Comparison of ENCODE assay signal across 32 cellular contexts in genomic region chr1:87686137-87686490, GRCh38.
DNase-seq lines count a peak whose midpoint lies in the region; ATAC-seq, FAIRE-seq and TF ChIP-seq lines count a peak whose summit lies in the region.
"Had no signal": no experiment of that assay in that cellular context is flagged by ENCODE, and none has a peak within 500 bp of the region (broad histone marks: within the 10 kb centered on the region; RNA-seq: fewer than 3 reads in every experiment).

No MANE protein-coding gene starts in this region.

- H2BK12ac ChIP-seq in H1 (ENCODE audit: low read depth, low read length): peak overlapping the region; percentile 2; the same call in 1 of the 2 replicates

- H3K18ac ChIP-seq in H1 (ENCODE audit: extremely low read depth, low read length): no peak overlapping the region

- TF ChIP-seq RAD21 in H1 (IDR thresholded peaks at IDR 0.05 in 1 of 2, conservative IDR thresholded peaks at IDR 0.05 in 1 of 2; ENCODE audit: low read depth in 2 of 2, low read length in 2 of 2): no peak

- no peak overlapping the region for H4K5ac ChIP-seq in H1 (ENCODE audit: insufficient read length, low read depth, low read length)

- H3K4me2 ChIP-seq in H1 (ENCODE audit: insufficient read depth in 1 of 2, low read depth in 2 of 2, low read length in 2 of 2): peak overlapping the region; percentile 44 to 69; a peak in 2 of 4 replicates

- no peak overlapping the region for H3K23ac ChIP-seq in H1 (ENCODE audit: insufficient read length)

- H3K79me2 ChIP-seq in H1 (ENCODE audit: control insufficient read depth in 1 of 2, insufficient read depth in 2 of 2, low read length in 2 of 2): no peaks in the 10 kb centered on the region

- H3K9me3 Mint-ChIP-seq in nephron: peaks cover 3% of the 10 kb centered on the region
- H3K9me3 Mint-ChIP-seq: activated naive CD4-positive, alpha-beta T cell treated with anti-CD3 and anti-CD28 coated beads, Interleukin-2, amount 50 U/mL, for 72 hours; activated T-helper 2 cell treated with anti-CD3 and anti-CD28 coated beads, Interferon-gamma antibody, Interleukin-2, Interleukin-4, amounts not matched to agents 10 μg/mL and 5 μg/mL and 100 μg/mL, durations not matched to agents 14 hours and 24 hours and 36 hours; CD14-positive monocyte; HFFc6; naive thymus-derived CD8-positive, alpha-beta T cell had no signal

- H3K4me3 ChIP-seq in H1 (ENCODE audit: extremely low read depth in 1 of 4, insufficient read depth in 2 of 4, low read depth in 3 of 4, low read length in 4 of 4) (peak overlapping the region in 1 of 4 experiments; percentile 34; a peak in 1 of 8 replicates), transverse colon (no peak overlapping the region)
- H3K4me3 ChIP-seq: GM23248, K562, skin epidermis had no signal

- WGBS in H1 (ENCODE audit: extremely low coverage in 1 of 2, insufficient coverage in 1 of 2, insufficient read length in 1 of 2, insufficient replicate concordance in 2 of 2, low coverage in 1 of 2, low lambda C conversion rate in 2 of 2, missing lambda C conversion rate in 1 of 2), 2 experiments: 92% methylated on average over 1 of the region's 1 CpG; no CpG with 5 or more reads in 1 of the 2 experiments
- WGBS in transverse colon (ENCODE audit: low coverage in 1 of 2), 2 donors: 86% methylated on average over 1 of the region's 1 CpG; no CpG with 5 or more reads in 1 of the 2 donors

- no peaks in the 10 kb centered on the region for H3K27me3 Mint-ChIP-seq in nephron (ENCODE audit: low read depth)

- no peaks in the 10 kb centered on the region for H3K36me3 Mint-ChIP-seq in nephron (ENCODE audit: low read depth)
- H3K36me3 Mint-ChIP-seq: activated naive CD4-positive, alpha-beta T cell treated with anti-CD3 and anti-CD28 coated beads, Interleukin-2, amount 50 U/mL, for 72 hours; CD14-positive monocyte; naive thymus-derived CD8-positive, alpha-beta T cell had no signal

- no peak overlapping the region for H3K4me3 Mint-ChIP-seq in nephron
- H3K4me3 Mint-ChIP-seq: activated CD8-positive, alpha-beta T cell treated with anti-CD3 and anti-CD28 coated beads, Interleukin-2, amount 10 ng/mL, durations not matched to agents 7 days and 5 days; CD14-positive monocyte; HFFc6; naive thymus-derived CD8-positive, alpha-beta T cell had no signal

- H4K8ac ChIP-seq in H1 (ENCODE audit: extremely low read depth, insufficient read depth, low read length): no peak overlapping the region

- peak overlapping the region; percentile 37; the same call in 1 of the 2 replicates for H2BK5ac ChIP-seq in H1 (ENCODE audit: low read depth, low read length)

- no peaks in the 10 kb centered on the region for H4K20me1 ChIP-seq in H1 (replicated peaks in 1 of 2; ENCODE audit: control insufficient read depth in 1 of 2, insufficient read depth in 2 of 2, low read length in 2 of 2)

- H3K27ac Mint-ChIP-seq in nephron: peak overlapping the region; percentile 86 to 99 (median 95)
- H3K27ac Mint-ChIP-seq: activated CD8-positive, alpha-beta T cell treated with anti-CD3 and anti-CD28 coated beads, Interleukin-2, amount 10 ng/mL, durations not matched to agents 7 days and 5 days; activated naive CD4-positive, alpha-beta T cell treated with anti-CD3 and anti-CD28 coated beads, Interleukin-2, amount 50 U/mL, for 72 hours; activated T-helper 2 cell treated with anti-CD3 and anti-CD28 coated beads, Interferon-gamma antibody, Interleukin-2, Interleukin-4, amounts not matched to agents 10 μg/mL and 5 μg/mL and 100 μg/mL, durations not matched to agents 14 hours and 24 hours and 36 hours; CD14-positive monocyte; HFFc6; naive thymus-derived CD8-positive, alpha-beta T cell had no signal

- no peak overlapping the region for H3K14ac ChIP-seq in H1 (ENCODE audit: insufficient read length)

- no peaks in the 10 kb centered on the region for H3K9me3 ChIP-seq in H1 (ENCODE audit: insufficient read depth in 2 of 2, low read depth in 1 of 2, low read length in 1 of 2)
- no peaks in the 10 kb centered on the region for H3K9me3 ChIP-seq in transverse colon

- no peaks in the 10 kb centered on the region for H3K79me1 ChIP-seq in H1 (ENCODE audit: low read depth, low read length)

- peaks cover 41% of the 10 kb centered on the region for H3K4me1 Mint-ChIP-seq in nephron
- H3K4me1 Mint-ChIP-seq: naive thymus-derived CD8-positive, alpha-beta T cell had no signal

- POLR2A ChIA-PET in H1 (lab: Charles Lee; ENCODE audit: partially characterized antibody): interaction anchor here (0.6 kb wide), 1 partner anchor 788 kb away, joined by 4 read pairs; no protein-coding TSS in a partner anchor

- no peak overlapping the region for H2BK15ac ChIP-seq in H1 (ENCODE audit: low read length)

- H2AK5ac ChIP-seq in H1 (ENCODE audit: low read depth, low read length): no peak overlapping the region

- H3K4me1 ChIP-seq in H1 (replicated peaks in 1 of 4; ENCODE audit: control insufficient read depth in 3 of 4, insufficient read depth in 4 of 4, low read length in 3 of 4) (peaks cover 4 to 21% (median 17%) of the 10 kb centered on the region in 4 experiments), transverse colon (peaks cover 0 to 37% (median 10%) of the 10 kb centered on the region in 4 donors)

- H3K9ac ChIP-seq in H1 (replicated peaks in 1 of 4; ENCODE audit: extremely low read depth in 1 of 4, low read depth in 3 of 4, low read length in 3 of 4): no peak overlapping the region
- H3K9ac ChIP-seq: GM23248 had no signal

- DNase-seq in NCI-H526 treated with DMSO at 0.1 percent for 48 hours (lab: John Stamatoyannopoulos, UW): peak; percentile 56
- no peak for DNase-seq in NCI-H526 (lab: John Stamatoyannopoulos, UW)
- DNase-seq in H1 (ENCODE audit: low read depth in 1 of 2, low spot score in 2 of 2): no peak
- no peak for DNase-seq in transverse colon
- no peak for DNase-seq in Right ventricle myocardium inferior (ENCODE audit: missing footprints)
- DNase-seq in UCSD-AML1 (lab: John Stamatoyannopoulos, UW; ENCODE audit: unreplicated experiment): no peak
- DNase-seq in HuH-7 (ENCODE audit: low spot score): no peak
- DNase-seq: 8988T; activated CD8-positive, alpha-beta T cell treated with anti-CD3 and anti-CD28 coated beads, Interleukin-2, amount 10 ng/mL, durations not matched to agents 7 days and 5 days; caudate nucleus; DMS79; effector CD8-positive, alpha-beta T cell; GDM1; GM23248; HFFc6; kidney; naive thymus-derived CD8-positive, alpha-beta T cell; NCI-H1105 treated with DMSO at 0.1 percent for 48 hours; NCI-H2029; NCI-H524; NK-92 treated with Interleukin-12 subunit alpha and Interleukin-12 subunit beta, amount 100 ng/mL, for 24 hours; PC-3; stimulated activated naive CD4-positive, alpha-beta T cell had no signal

- TF ChIP-seq CTCF in H1 (IDR thresholded peaks at IDR 0.05; ENCODE audit: control extremely low read depth in 1 of 3, insufficient read depth in 1 of 3, low read depth in 1 of 3, low read length in 3 of 3) (no peak), nephron (IDR thresholded peaks at IDR 0.05; ENCODE audit: unreplicated experiment in 3 of 3) (no peak), transverse colon (IDR thresholded peaks at IDR 0.05) (no peak)

- H3K56ac ChIP-seq in H1 (replicated peaks; ENCODE audit: insufficient read length, low read depth, low read length): no peak overlapping the region

- H3K23me2 ChIP-seq in H1 (ENCODE audit: low read depth, low read length): no peaks in the 10 kb centered on the region

- no peak overlapping the region for H2BK20ac ChIP-seq in H1 (ENCODE audit: low read length)

- no peak overlapping the region for H2AFZ ChIP-seq in H1 (ENCODE audit: low read length)

- intact Hi-C loops in transverse colon (cut with DNase I; ENCODE audit: low total_unique reads) (loop anchor here (10.0 kb wide), 1 partner anchor 351 kb away; no protein-coding TSS in a partner anchor), Right ventricle myocardium inferior (cut with DNase I) (no loop called here)

- TF ChIP-seq POLR2A in H1 (IDR thresholded peaks at IDR 0.05; ENCODE audit: control extremely low read depth in 1 of 2, low read depth in 2 of 2, low read length in 2 of 2): no peak
- TF ChIP-seq POLR2A in transverse colon (IDR thresholded peaks at IDR 0.05): no peak

- in situ Hi-C loops in transverse colon (cut with MboI; ENCODE audit: low pct_ligation_motif_present in 1 of 4, low pct_unique_long_range_greater_than_20kb in 1 of 4, low sequenced_read_pairs in 3 of 4): no loop called here

- no peak overlapping the region for H3K4ac ChIP-seq in H1 (replicated peaks; ENCODE audit: insufficient read length, low read depth, low read length)

- H3K27ac ChIP-seq in H1 (ENCODE audit: low read depth, low read length) (no peak overlapping the region), transverse colon (peak overlapping the region in 3 of 4 donors; percentile 19 to 56 (median 30))
- H3K27ac ChIP-seq: coronary artery, epithelial cell of prostate, GM23248 had no signal

- TF ChIP-seq EP300 in H1 (IDR thresholded peaks at IDR 0.05; ENCODE audit: borderline replicate concordance in 1 of 2, low read depth in 2 of 2, low read length in 2 of 2) (no peak), transverse colon (IDR thresholded peaks at IDR 0.05; ENCODE audit: low read depth) (no peak)

- no peaks in the 10 kb centered on the region for H3K36me3 ChIP-seq in H1 (ENCODE audit: control insufficient read depth in 2 of 4, insufficient read depth in 4 of 4, low read length in 3 of 4)
- no peaks in the 10 kb centered on the region for H3K36me3 ChIP-seq in transverse colon

- no peak for ATAC-seq in Right ventricle myocardium inferior
- ATAC-seq: activated CD8-positive, alpha-beta T cell treated with anti-CD3 and anti-CD28 coated beads, Interleukin-2, amount 10 ng/mL, durations not matched to agents 7 days and 5 days; activated naive CD4-positive, alpha-beta T cell treated with anti-CD3 and anti-CD28 coated beads, Interleukin-2, amount 50 U/mL, for 72 hours; K562; naive thymus-derived CD8-positive, alpha-beta T cell; PC-3 had no signal

- no peak for FAIRE-seq in H1 (lab: Jason Lieb, UNC)
- FAIRE-seq: K562, kidney, urothelium cell line had no signal

- H4K91ac ChIP-seq in H1 (replicated peaks; ENCODE audit: insufficient read length, low read length): peak overlapping the region; percentile 4

- peak overlapping the region; percentile 86 for H2BK120ac ChIP-seq in H1 (replicated peaks; ENCODE audit: low read depth, low read length)

- H3K27me3 ChIP-seq in H1 (replicated peaks in 1 of 4; ENCODE audit: control insufficient read depth in 3 of 4, extremely low read depth in 1 of 4, insufficient read depth in 3 of 4, low read length in 3 of 4) (peaks cover 2 to 10% (median 5%) of the 10 kb centered on the region in 4 experiments; a peak in 5 of 7 replicates), transverse colon (no peaks in the 10 kb centered on the region)

- CTCF ChIA-PET in H1 (lab: Charles Lee; ENCODE audit: partially characterized antibody): interaction anchor here (0.9 to 1.2 kb wide), 4 partner anchors 11 to 324 kb away, joined by 3 to 6 read pairs (median 4); no protein-coding TSS in a partner anchor

TF ChIP-seq in H1, 55 proteins besides CTCF, POLR2A, EP300 and RAD21:
- TF ChIP-seq NRF1 (IDR thresholded peaks at IDR 0.05; ENCODE audit: low read depth, low read length) (no peak), ATF3 (IDR thresholded peaks at IDR 0.05; ENCODE audit: insufficient read depth, low read depth, low read length) (no peak)
